In the genomic region with DNA sequence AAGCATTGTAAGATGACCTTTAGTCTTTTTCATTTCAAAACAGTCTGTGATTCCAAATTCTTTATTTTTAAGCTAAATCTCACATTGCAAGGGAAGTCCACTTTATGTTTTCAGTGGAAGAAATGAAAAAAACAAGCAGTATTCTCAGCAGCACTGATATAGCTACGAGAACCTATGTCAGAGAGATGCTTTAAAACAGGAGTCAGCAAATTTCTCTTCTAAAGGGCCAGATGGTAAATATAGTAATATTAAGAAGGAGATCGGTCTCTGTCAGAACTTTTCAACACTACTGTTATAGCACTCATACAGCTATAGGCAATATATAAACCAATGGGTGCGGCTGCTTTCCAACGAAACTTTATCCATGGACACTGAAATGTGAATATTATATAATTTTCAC, we compare ENCODE assay signal across 24 cellular contexts. TPM values are rescaled to one million over a fixed set of nuclear protein-coding genes. Genes with fewer than 3 reads are reported as not detected.
"Had no signal": no experiment of that assay in that cellular context is flagged by ENCODE, and none has a peak within 500 bp of the region (broad histone marks: within the 10 kb centered on the region; RNA-seq: fewer than 3 reads in every experiment).

No MANE protein-coding gene starts in this region.

- H3K4me1 Mint-ChIP-seq: activated CD8-positive, alpha-beta memory T cell treated with anti-CD3 and anti-CD28 coated beads, Interleukin-2, amount 10 ng/mL, durations not matched to agents 7 days and 5 days; T-helper 17 cell; WTC11 had no signal

- H3K27me3 Mint-ChIP-seq: activated CD8-positive, alpha-beta memory T cell treated with anti-CD3 and anti-CD28 coated beads, Interleukin-2, amount 10 ng/mL, durations not matched to agents 7 days and 5 days; activated T-cell treated with anti-CD3 and anti-CD28 coated beads, Interleukin-2, amount 50 U/mL, for 24 hours; T-helper 17 cell had no signal

- DNase-seq: activated CD4-positive, alpha-beta T cell treated with anti-CD3 and anti-CD28 coated beads for 48 hours; activated CD4-positive, alpha-beta T cell treated with anti-CD3 and anti-CD28 coated beads, Interleukin-2, amount 50 U/mL, for 4 hours; activated CD4-positive, CD25-positive, alpha-beta regulatory T cell treated with anti-CD3 and anti-CD28 coated beads, Interleukin-2, amount 50 U/mL, for 72 hours; activated CD8-positive, alpha-beta memory T cell treated with anti-CD3 and anti-CD28 coated beads, Interleukin-2, amount 10 ng/mL, durations not matched to agents 7 days and 5 days; activated effector memory CD4-positive, alpha-beta T cell treated with anti-CD3 and anti-CD28 coated beads, Interleukin-2, amount 50 U/mL, for 16 hours; activated naive CD4-positive, alpha-beta T cell treated with Interleukin-2 at 50 U/mL for 16 hours; activated T-cell treated with anti-CD3 and anti-CD28 coated beads, Interleukin-2, amount 50 U/mL, for 24 hours; cerebellar nuclear complex; MM.1S; NCI-H1105; NCI-H1436; NCI-H1694 treated with DMSO at 0.1 percent for 48 hours; NCI-H2081; NCI-H510A treated with DMSO at 0.1 percent for 48 hours; NCI-H69; NK-92 treated with Interleukin-12 subunit alpha and Interleukin-12 subunit beta, amount 100 ng/mL, for 24 hours; OCI-M1; Peyer's patch; SHP77 treated with DMSO at 0.1 percent for 48 hours; T-helper 17 cell; T-helper 9 cell had no signal

- H3K9me3 ChIP-seq: Peyer's patch had no signal

- H3K36me3 ChIP-seq: Peyer's patch had no signal

- H3K27ac ChIP-seq: Peyer's patch had no signal

- ATAC-seq: activated CD8-positive, alpha-beta memory T cell treated with anti-CD3 and anti-CD28 coated beads, Interleukin-2, amount 10 ng/mL, durations not matched to agents 7 days and 5 days; activated naive CD4-positive, alpha-beta T cell treated with anti-CD3 and anti-CD28 coated beads, Interleukin-2, amount 50 U/mL, for 72 hours; T-helper 17 cell; WTC11 had no signal

- H3K4me1 ChIP-seq: Peyer's patch had no signal

- H3K9me3 Mint-ChIP-seq: WTC11 had no signal

- H3K27ac Mint-ChIP-seq: activated CD8-positive, alpha-beta memory T cell treated with anti-CD3 and anti-CD28 coated beads, Interleukin-2, amount 10 ng/mL, durations not matched to agents 7 days and 5 days; activated naive CD4-positive, alpha-beta T cell treated with anti-CD3 and anti-CD28 coated beads, Interleukin-2, amount 50 U/mL, for 72 hours; activated T-cell treated with anti-CD3 and anti-CD28 coated beads, Interleukin-2, amount 50 U/mL, for 24 hours; T-helper 17 cell; WTC11 had no signal

- H3K36me3 Mint-ChIP-seq: activated CD8-positive, alpha-beta memory T cell treated with anti-CD3 and anti-CD28 coated beads, Interleukin-2, amount 10 ng/mL, durations not matched to agents 7 days and 5 days; activated naive CD4-positive, alpha-beta T cell treated with anti-CD3 and anti-CD28 coated beads, Interleukin-2, amount 50 U/mL, for 72 hours; WTC11 had no signal

- H3K4me3 Mint-ChIP-seq: activated CD8-positive, alpha-beta memory T cell treated with anti-CD3 and anti-CD28 coated beads, Interleukin-2, amount 10 ng/mL, durations not matched to agents 7 days and 5 days; activated T-cell treated with anti-CD3 and anti-CD28 coated beads, Interleukin-2, amount 50 U/mL, for 24 hours; T-helper 17 cell; WTC11 had no signal

- H3K27me3 ChIP-seq: Peyer's patch had no signal

- H3K4me3 ChIP-seq: Peyer's patch had no signal

RNA-seq across cellular contexts. Expression of a gene that starts 18.7 kb away (rescaled TPM):
- total RNA-seq: activated CD8-positive, alpha-beta memory T cell treated with anti-CD3 and anti-CD28 coated beads, Interleukin-2, amount 10 ng/mL, durations not matched to agents 7 days and 5 days; Peyer's patch; SK-MEL-5; T-helper 17 cell; WTC11 had no signal
